Comparison of ENCODE assay signal across 8 cellular contexts in the genomic region with DNA sequence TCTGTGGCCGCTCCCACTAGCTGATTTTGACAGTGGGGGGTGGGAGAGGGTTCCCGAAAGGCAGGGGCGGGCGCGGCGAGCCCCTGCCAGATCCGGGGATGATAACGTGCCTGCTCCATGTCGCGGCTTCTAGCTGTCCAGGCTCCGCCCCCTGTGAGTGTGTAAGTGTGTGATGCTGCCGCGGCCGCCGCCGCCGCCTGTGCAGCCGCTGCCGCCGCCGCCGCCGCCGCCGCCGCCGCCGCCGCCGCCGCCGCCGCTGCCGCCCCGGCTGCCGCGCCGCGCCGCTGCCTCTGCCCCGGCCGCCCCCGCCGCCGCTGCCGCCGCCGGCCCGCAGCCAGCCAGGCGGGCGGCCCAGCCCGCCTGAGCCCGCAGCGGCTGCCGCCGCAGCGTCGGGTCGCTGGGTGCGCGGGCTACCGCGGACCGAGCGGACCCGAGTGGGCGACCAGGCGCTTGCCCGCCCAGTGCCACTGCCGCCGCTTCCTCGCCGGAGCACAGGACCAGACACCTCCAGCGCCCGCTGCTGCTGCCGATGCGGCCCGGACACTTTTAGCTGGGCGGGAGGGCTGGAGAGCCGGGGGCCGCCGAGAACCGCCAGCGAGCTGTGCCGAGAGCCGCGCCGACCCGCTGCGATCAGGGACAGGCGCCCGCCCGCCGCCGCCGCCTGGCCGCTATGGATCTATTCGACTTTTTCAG. TPM values are rescaled to one million over a fixed set of nuclear protein-coding genes. Genes with fewer than 3 reads are reported as not detected.
DNase-seq lines count a peak whose midpoint lies in the region; ATAC-seq and TF ChIP-seq lines count a peak whose summit lies in the region.

Gene AFF2 (plus strand): TSS at position 190 of the 693 bp plus-strand sequence. CDS start 481 bp downstream, at position 671.

- H4K8ac ChIP-seq in trophoblast cell (ENCODE audit: low read depth, low read length): no peak within 1 kb of the TSS

- H3K18ac ChIP-seq in trophoblast cell (ENCODE audit: low read length): no peak within 1 kb of the TSS

- no peaks in the 10 kb centered on the region for H3K36me3 Mint-ChIP-seq in CD14-positive monocyte
- no peaks in the 10 kb centered on the region for H3K36me3 Mint-ChIP-seq in activated T-cell treated with anti-CD3 and anti-CD28 coated beads, Interleukin-2, amount 50 U/mL, for 72 hours (ENCODE audit: insufficient read depth in 2 of 2)

- no peaks in the 10 kb centered on the region for H3K9me3 ChIP-seq in gastroesophageal sphincter
- no peaks in the 10 kb centered on the region for H3K9me3 ChIP-seq in trophoblast cell (ENCODE audit: insufficient read depth, low read depth, low read length)

- ATAC-seq in GM21786 (IDR thresholded peaks at IDR 0.05; ENCODE audit: unreplicated experiment) (peak; percentile 39), gastroesophageal sphincter (peak; percentile 42)
- ATAC-seq in activated T-cell treated with anti-CD3 and anti-CD28 coated beads, Interleukin-2, amount 50 U/mL, for 72 hours (replicated peaks in 1 of 2): peak; percentile 65

- peaks cover 39% of the 10 kb centered on the region for H3K27me3 ChIP-seq in gastroesophageal sphincter
- H3K27me3 ChIP-seq in trophoblast cell (ENCODE audit: insufficient read depth, low read length): no peaks in the 10 kb centered on the region

- H2AFZ ChIP-seq in trophoblast cell (ENCODE audit: insufficient read depth, low read length, poor library complexity): no peak within 1 kb of the TSS

- H3K14ac ChIP-seq in trophoblast cell (ENCODE audit: low read length): no peak within 1 kb of the TSS

- H3K4me1 Mint-ChIP-seq in CD14-positive monocyte: peaks cover 21% of the 10 kb centered on the region
- H3K4me1 Mint-ChIP-seq in activated T-cell treated with anti-CD3 and anti-CD28 coated beads, Interleukin-2, amount 50 U/mL, for 72 hours (ENCODE audit: low read depth): peaks cover 16% of the 10 kb centered on the region

- no peak within 1 kb of the TSS for H3K9ac ChIP-seq in trophoblast cell (ENCODE audit: low read length)

- TF ChIP-seq CTCF in CD14-positive monocyte (IDR thresholded peaks at IDR 0.05): no peak
- no peak for TF ChIP-seq CTCF in gastroesophageal sphincter (IDR thresholded peaks at IDR 0.05)

- intact Hi-C loops in CD14-positive monocyte (cut with micrococcal nuclease): no loop called here

- H3K4me2 ChIP-seq in trophoblast cell (ENCODE audit: low read length): peak within 1 kb of the TSS; percentile 78

- no peak within 1 kb of the TSS for H4K91ac ChIP-seq in trophoblast cell (ENCODE audit: low read depth, low read length)

- H3K79me2 ChIP-seq in trophoblast cell (ENCODE audit: control insufficient read depth, insufficient read depth, low read length, poor library complexity): no peaks in the 10 kb centered on the region

- no peak within 1 kb of the TSS for H4K12ac ChIP-seq in trophoblast cell (ENCODE audit: low read depth, low read length)

- no peak within 1 kb of the TSS for H2BK5ac ChIP-seq in trophoblast cell (ENCODE audit: low read depth, low read length, poor library complexity)

- no peak within 1 kb of the TSS for H2BK120ac ChIP-seq in trophoblast cell (ENCODE audit: insufficient read depth, low read length, poor library complexity)

- WGBS in gastroesophageal sphincter (ENCODE audit: low coverage in 1 of 2), 2 donors: 58% methylated on average over 8 of the region's 98 CpGs; no CpG with 5 or more reads in 1 of the 2 donors
- WGBS in trophoblast cell (ENCODE audit: extremely low coverage, insufficient coverage, insufficient read length): no CpG with 5 or more reads among the region's 98 CpGs

- no peak for TF ChIP-seq EP300 in gastroesophageal sphincter (IDR thresholded peaks at IDR 0.05)

- no peaks in the 10 kb centered on the region for H3K79me1 ChIP-seq in trophoblast cell (ENCODE audit: low read length)

- TF ChIP-seq POLR2A in gastroesophageal sphincter (IDR thresholded peaks at IDR 0.05): no peak

- DNase-seq in CD14-positive monocyte (ENCODE audit: low spot score) (peak; percentile 49), NCI-H82 (lab: John Stamatoyannopoulos, UW) (peak; percentile 80), trophoblast cell (peak in 1 of 2 donors; percentile 23), COR-L47 (lab: John Stamatoyannopoulos, UW) (no peak), HPDE6-E6E7 (ENCODE audit: extremely low spot score) (no peak)
- peak; percentile 39 to 53 for DNase-seq in activated T-cell treated with anti-CD3 and anti-CD28 coated beads, Interleukin-2, amount 50 U/mL, for 72 hours

- H3K9me3 Mint-ChIP-seq in CD14-positive monocyte: peaks cover 0 to 12% (median 0%) of the 10 kb centered on the region in 7 donors
- no peaks in the 10 kb centered on the region for H3K9me3 Mint-ChIP-seq in activated T-cell treated with anti-CD3 and anti-CD28 coated beads, Interleukin-2, amount 50 U/mL, for 72 hours

- H3K4me3 Mint-ChIP-seq in CD14-positive monocyte: peak within 1 kb of the TSS; percentile 89
- H3K4me3 Mint-ChIP-seq in activated T-cell treated with anti-CD3 and anti-CD28 coated beads, Interleukin-2, amount 50 U/mL, for 72 hours: peak within 1 kb of the TSS; percentile 89 to 91

- no peak within 1 kb of the TSS for H2BK12ac ChIP-seq in trophoblast cell (ENCODE audit: low read length)

- H3K4me3 ChIP-seq in gastroesophageal sphincter (peak within 1 kb of the TSS; percentile 46 to 53), trophoblast cell (ENCODE audit: low read depth, low read length) (peak within 1 kb of the TSS; percentile 74)

- no peak within 1 kb of the TSS for H2AK5ac ChIP-seq in trophoblast cell (ENCODE audit: low read length)

- H3K36me3 ChIP-seq in gastroesophageal sphincter (no peaks in the 10 kb centered on the region), trophoblast cell (ENCODE audit: control insufficient read depth in 1 of 2, insufficient read depth in 2 of 2, low read length in 2 of 2) (no peaks in the 10 kb centered on the region)

- H3K4me1 ChIP-seq in gastroesophageal sphincter: peaks cover 0 to 10% (median 5%) of the 10 kb centered on the region in 3 donors
- H3K4me1 ChIP-seq in trophoblast cell (ENCODE audit: control insufficient read depth in 1 of 2, insufficient read depth in 2 of 2, low read length in 2 of 2): peaks cover 0 to 2% of the 10 kb centered on the region in 2 experiments

- H3K4ac ChIP-seq in trophoblast cell (ENCODE audit: low read depth, low read length): no peak within 1 kb of the TSS

- H3K27me3 Mint-ChIP-seq in CD14-positive monocyte (ENCODE audit: low read depth in 3 of 3): peaks cover 0 to 15% (median 10%) of the 10 kb centered on the region in 3 donors
- H3K27me3 Mint-ChIP-seq in activated T-cell treated with anti-CD3 and anti-CD28 coated beads, Interleukin-2, amount 50 U/mL, for 72 hours (ENCODE audit: low read depth): peaks cover 22% of the 10 kb centered on the region

- peak within 1 kb of the TSS in 1 of 4 donors; percentile 55 for H3K27ac ChIP-seq in gastroesophageal sphincter
- H3K27ac ChIP-seq in trophoblast cell (ENCODE audit: low read depth, low read length): no peak within 1 kb of the TSS

- no peak within 1 kb of the TSS for H3K23ac ChIP-seq in trophoblast cell (ENCODE audit: low read length)

- H3K27ac Mint-ChIP-seq in CD14-positive monocyte: peak within 1 kb of the TSS in 1 of 7 donors; percentile 30
- no peak within 1 kb of the TSS for H3K27ac Mint-ChIP-seq in activated T-cell treated with anti-CD3 and anti-CD28 coated beads, Interleukin-2, amount 50 U/mL, for 72 hours

RNA-seq across cellular contexts. Expression of gene AFF2, which starts in this region (rescaled TPM):
- polyA plus RNA-seq in CD14-positive monocyte: 1 to 10 TPM in 1 of 2 donors, under 1 TPM in 1; 0.70 to 1.1 TPM
- 1 to 10 TPM; 1.4 to 2.8 TPM for total RNA-seq in activated T-cell treated with anti-CD3 and anti-CD28 coated beads, Interleukin-2, amount 50 U/mL, for 72 hours
- total RNA-seq in gastroesophageal sphincter: 1 to 10 TPM; 1.6 to 6.1 (median 3.6) TPM
- 2.0 TPM in 2 replicates for polyA plus RNA-seq in trophoblast cell (2013)

Comparison
In these comparisons a context has a peak if more than half of its experiments do, and no peak if none do; other contexts are left out.
1. DNase-seq: peak in CD14-positive monocyte (single experiment), NCI-H82 (single experiment) and activated T-cell treated with anti-CD3 and anti-CD28 coated beads, Interleukin-2, amount 50 U/mL, for 72 hours (2 of 2); none in COR-L47 (single experiment) and HPDE6-E6E7 (single experiment).
2. Peak in every context shown above with its lines, with median percentiles within 50 percentile points of each other: ATAC-seq.